Comparison of ENCODE assay signal across 8 cellular contexts in genomic region chr9:115262477-115262876, GRCh38.
DNase-seq lines count a peak whose midpoint lies in the region; ATAC-seq, FAIRE-seq and TF ChIP-seq lines count a peak whose summit lies in the region.

No MANE protein-coding gene starts in this region.

- H2AK5ac ChIP-seq in H1 (ENCODE audit: low read depth, low read length): no peak overlapping the region

- no peaks in the 10 kb centered on the region for H3K36me3 ChIP-seq in H1 (ENCODE audit: control insufficient read depth in 2 of 4, insufficient read depth in 4 of 4, low read length in 3 of 4)
- no peaks in the 10 kb centered on the region for H3K36me3 ChIP-seq in prostate gland

- H4K5ac ChIP-seq in H1 (ENCODE audit: insufficient read length, low read depth, low read length): no peak overlapping the region

- no peak overlapping the region for H3K56ac ChIP-seq in H1 (replicated peaks; ENCODE audit: insufficient read length, low read depth, low read length)

- TF ChIP-seq CTCF in H1 (IDR thresholded peaks at IDR 0.05; ENCODE audit: control extremely low read depth in 1 of 3, insufficient read depth in 1 of 3, low read depth in 1 of 3, low read length in 3 of 3) (no peak), prostate gland (IDR thresholded peaks at IDR 0.05) (no peak)

- H3K23ac ChIP-seq in H1 (ENCODE audit: insufficient read length): no peak overlapping the region

- H4K8ac ChIP-seq in H1 (ENCODE audit: extremely low read depth, insufficient read depth, low read length): no peak overlapping the region

- H3K27me3 ChIP-seq in H1 (replicated peaks in 1 of 4; ENCODE audit: control insufficient read depth in 3 of 4, extremely low read depth in 1 of 4, insufficient read depth in 3 of 4, low read length in 3 of 4): no peaks in the 10 kb centered on the region
- no peaks in the 10 kb centered on the region for H3K27me3 ChIP-seq in prostate gland (replicated peaks; ENCODE audit: insufficient read depth)

- no peaks in the 10 kb centered on the region for H3K4me1 ChIP-seq in H1 (replicated peaks in 1 of 4; ENCODE audit: control insufficient read depth in 3 of 4, insufficient read depth in 4 of 4, low read length in 3 of 4)
- no peaks in the 10 kb centered on the region for H3K4me1 ChIP-seq in prostate gland (replicated peaks)

- DNase-seq in NCI-H2196 treated with DMSO at 0.1 percent for 48 hours (lab: John Stamatoyannopoulos, UW; ENCODE audit: unreplicated experiment) (peak; percentile 91), H1 (ENCODE audit: low read depth in 1 of 2, low spot score in 2 of 2) (no peak), prostate gland (ENCODE audit: low spot score) (peak; percentile 96), GM19238 (ENCODE audit: insufficient read length, low spot score) (no peak), GM12891 (ENCODE audit: insufficient read length, low spot score) (no peak), T-helper 9 cell (no peak)

- H3K79me2 ChIP-seq in H1 (ENCODE audit: control insufficient read depth in 1 of 2, insufficient read depth in 2 of 2, low read length in 2 of 2): no peaks in the 10 kb centered on the region

- no peak overlapping the region for H3K18ac ChIP-seq in H1 (ENCODE audit: extremely low read depth, low read length)

- TF ChIP-seq POLR2A in GM18505 (IDR thresholded peaks at IDR 0.05; ENCODE audit: borderline replicate concordance, extremely low read depth, insufficient read depth, insufficient read length) (no peak), H1 (IDR thresholded peaks at IDR 0.05; ENCODE audit: control extremely low read depth in 1 of 2, low read depth in 2 of 2, low read length in 2 of 2) (no peak), prostate gland (IDR thresholded peaks at IDR 0.05) (no peak), GM12891 (IDR thresholded peaks at IDR 0.05; ENCODE audit: low read depth, low read length) (no peak)

- no peak overlapping the region for H2BK20ac ChIP-seq in H1 (ENCODE audit: low read length)

- H3K79me1 ChIP-seq in H1 (ENCODE audit: low read depth, low read length): no peaks in the 10 kb centered on the region

- FAIRE-seq in H1 (lab: Jason Lieb, UNC): no peak
- FAIRE-seq in GM12891 (lab: Jason Lieb, UNC): no peak

- CTCF ChIA-PET in H1 (lab: Charles Lee; ENCODE audit: partially characterized antibody): no interaction called here

- H3K9me3 ChIP-seq in H1 (ENCODE audit: insufficient read depth in 2 of 2, low read depth in 1 of 2, low read length in 1 of 2): no peaks in the 10 kb centered on the region
- no peaks in the 10 kb centered on the region for H3K9me3 ChIP-seq in prostate gland

- TF ChIP-seq EP300 in H1 (IDR thresholded peaks at IDR 0.05; ENCODE audit: borderline replicate concordance in 1 of 2, low read depth in 2 of 2, low read length in 2 of 2): no peak

- ATAC-seq in GM18505 (IDR thresholded peaks at IDR 0.05; ENCODE audit: unreplicated experiment) (peak; percentile 56), GM21825 (IDR thresholded peaks at IDR 0.05; ENCODE audit: unreplicated experiment) (no peak)

- H3K4me2 ChIP-seq in H1 (ENCODE audit: insufficient read depth in 1 of 2, low read depth in 2 of 2, low read length in 2 of 2): no peak overlapping the region

- H3K23me2 ChIP-seq in H1 (ENCODE audit: low read depth, low read length): no peaks in the 10 kb centered on the region

- H3K14ac ChIP-seq in H1 (ENCODE audit: insufficient read length): peak overlapping the region; percentile 90

- H4K20me1 ChIP-seq in H1 (replicated peaks in 1 of 2; ENCODE audit: control insufficient read depth in 1 of 2, insufficient read depth in 2 of 2, low read length in 2 of 2): no peaks in the 10 kb centered on the region

- H2BK5ac ChIP-seq in H1 (ENCODE audit: low read depth, low read length): no peak overlapping the region

- POLR2A ChIA-PET in H1 (lab: Charles Lee; ENCODE audit: partially characterized antibody): interaction anchor here (0.6 kb wide), 1 partner anchor 1384 kb away, joined by 3 read pairs; no protein-coding TSS in a partner anchor

- H4K91ac ChIP-seq in H1 (replicated peaks; ENCODE audit: insufficient read length, low read length): no peak overlapping the region

- no peak overlapping the region for H2AFZ ChIP-seq in H1 (ENCODE audit: low read length)

- no peak overlapping the region for H2BK120ac ChIP-seq in H1 (replicated peaks; ENCODE audit: low read depth, low read length)

- intact Hi-C loops in prostate gland (cut with DNase I): loop anchor here (10.0 kb wide), 1 partner anchor 58 kb away; no protein-coding TSS in a partner anchor

- no peak for TF ChIP-seq RAD21 in H1 (IDR thresholded peaks at IDR 0.05 in 1 of 2, conservative IDR thresholded peaks at IDR 0.05 in 1 of 2; ENCODE audit: low read depth in 2 of 2, low read length in 2 of 2)

- H3K4me3 ChIP-seq in H1 (ENCODE audit: extremely low read depth in 1 of 4, insufficient read depth in 2 of 4, low read depth in 3 of 4, low read length in 4 of 4): no peak overlapping the region
- H3K4me3 ChIP-seq in prostate gland: no peak overlapping the region

- no peak overlapping the region; the same call in 1 of the 2 replicates for H2BK12ac ChIP-seq in H1 (ENCODE audit: low read depth, low read length)

- no peak overlapping the region for H3K4ac ChIP-seq in H1 (replicated peaks; ENCODE audit: insufficient read length, low read depth, low read length)

- no peak overlapping the region for H3K9ac ChIP-seq in H1 (replicated peaks in 1 of 4; ENCODE audit: extremely low read depth in 1 of 4, low read depth in 3 of 4, low read length in 3 of 4)

- H2BK15ac ChIP-seq in H1 (ENCODE audit: low read length): no peak overlapping the region

- H3K27ac ChIP-seq in H1 (ENCODE audit: low read depth, low read length): no peak overlapping the region
- H3K27ac ChIP-seq in prostate gland: no peak overlapping the region

TF ChIP-seq in H1, 55 proteins besides CTCF, POLR2A, EP300 and RAD21 (continues in another document):
- TF ChIP-seq GABPA (IDR thresholded peaks at IDR 0.05; ENCODE audit: borderline replicate concordance, insufficient read depth, low read length): no peak
- TF ChIP-seq NANOG (IDR thresholded peaks at IDR 0.05; ENCODE audit: insufficient read depth, low read depth, low read length, poor library complexity, severe bottlenecking): no peak
- TF ChIP-seq TBP (IDR thresholded peaks at IDR 0.05; ENCODE audit: low read depth, low read length): no peak
- no peak for TF ChIP-seq POLR2AphosphoS5 (IDR thresholded peaks at IDR 0.05; ENCODE audit: low read depth, low read length)
- TF ChIP-seq ASH2L (IDR thresholded peaks at IDR 0.05; ENCODE audit: low read length): no peak
- TF ChIP-seq CHD2 (IDR thresholded peaks at IDR 0.05; ENCODE audit: low read length): no peak
- TF ChIP-seq SP4 (IDR thresholded peaks at IDR 0.05; ENCODE audit: low read length): no peak
- no peak for TF ChIP-seq TAF7 (optimal IDR thresholded peaks at IDR 0.05; ENCODE audit: borderline replicate concordance, low read depth, low read length)
- no peak for TF ChIP-seq HDAC6 (IDR thresholded peaks at IDR 0.05; ENCODE audit: low read depth, low read length)
- TF ChIP-seq USF2 (IDR thresholded peaks at IDR 0.05; ENCODE audit: low read length): no peak
- no peak for TF ChIP-seq ZNF274 (IDR thresholded peaks at IDR 0.05; ENCODE audit: borderline replicate concordance, extremely low read depth, low read length)

TF ChIP-seq in GM12891, 5 proteins besides CTCF, POLR2A, EP300 and RAD21:
- TF ChIP-seq TAF1 (IDR thresholded peaks at IDR 0.05; ENCODE audit: low read depth, low read length) (no peak), SPI1 (IDR thresholded peaks at IDR 0.05; ENCODE audit: low read depth, low read length) (no peak), POU2F2 (IDR thresholded peaks at IDR 0.05; ENCODE audit: low read depth, low read length) (no peak), POLR2AphosphoS5 (IDR thresholded peaks at IDR 0.05; ENCODE audit: low read depth, low read length) (no peak), PAX5 (IDR thresholded peaks at IDR 0.05; ENCODE audit: insufficient read depth, low read length, severe bottlenecking) (no peak)

Comparison
In these comparisons a context has a peak if more than half of its experiments do, and no peak if none do; other contexts are left out.
1. DNase-seq: peak in NCI-H2196 treated with DMSO at 0.1 percent for 48 hours (single experiment) and prostate gland (single experiment); none in H1 (0 of 2), GM19238 (single experiment), GM12891 (single experiment) and T-helper 9 cell (single experiment).